13 cellular contexts compared by ENCODE assay signal in the genomic region with DNA sequence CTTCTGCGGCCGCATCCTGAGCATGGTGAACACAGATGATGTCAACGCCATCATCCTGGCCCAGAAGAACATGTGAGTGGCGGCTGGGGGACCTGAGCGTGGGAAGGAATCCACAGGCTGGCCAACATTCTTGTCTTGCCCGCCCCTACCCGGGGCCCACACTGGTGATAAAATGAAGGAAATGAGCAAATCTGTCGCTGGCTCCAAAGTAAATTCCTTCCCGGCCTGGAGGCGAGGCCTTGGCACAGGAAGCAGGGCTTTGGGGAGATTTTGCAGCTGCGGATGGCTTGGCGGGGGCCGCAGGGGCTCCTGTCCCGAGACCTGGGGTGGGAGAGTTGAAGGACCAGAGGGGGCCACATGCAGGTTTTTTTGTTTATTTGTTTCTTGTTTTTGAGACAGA. TPM values are rescaled to one million over a fixed set of nuclear protein-coding genes. Genes with fewer than 3 reads are reported as not detected.
A peak's percentile ranks its signal among the peaks of the same experiment; 100 is the strongest.
DNase-seq lines count a peak whose midpoint lies in the region; ATAC-seq, FAIRE-seq and TF ChIP-seq lines count a peak whose summit lies in the region.
"Had no signal": no experiment of that assay in that cellular context is flagged by ENCODE, and none has a peak within 500 bp of the region (broad histone marks: within the 10 kb centered on the region; RNA-seq: fewer than 3 reads in every experiment).

No MANE protein-coding gene starts in this region.

- no peaks in the 10 kb centered on the region for H3K9me3 Mint-ChIP-seq in astrocyte (ENCODE audit: unreplicated experiment)

- WGBS in spleen, 5 donors = 67 to 81% (median 74%) methylated on average over 14 of the region's 14 CpGs

- peaks cover 6% of the 10 kb centered on the region for H3K4me1 Mint-ChIP-seq in astrocyte (ENCODE audit: low read depth, unreplicated experiment)

- H3K4me3 Mint-ChIP-seq in astrocyte (ENCODE audit: unreplicated experiment) = no peak overlapping the region

- no peak overlapping the region for H3K27ac ChIP-seq in astrocyte (ENCODE audit: low read depth, low read length)
- H3K27ac ChIP-seq in spleen = peak overlapping the region; percentile 31 to 98 (median 78)
- H3K27ac ChIP-seq: ovary had no signal

- H3K9me3 ChIP-seq in astrocyte (ENCODE audit: insufficient read depth, low read depth, low read length) = no peaks in the 10 kb centered on the region
- no peaks in the 10 kb centered on the region for H3K9me3 ChIP-seq in spleen
- H3K9me3 ChIP-seq: ovary, SK-N-SH had no signal

- no peak for TF ChIP-seq POLR2A in spleen (IDR thresholded peaks at IDR 0.05)

- H3K4me1 ChIP-seq in astrocyte (ENCODE audit: insufficient read depth, low read length) = peaks cover 9% of the 10 kb centered on the region
- H3K4me1 ChIP-seq in spleen = peaks cover 11 to 63% (median 37%) of the 10 kb centered on the region in 6 donors

- FAIRE-seq in astrocyte (lab: Jason Lieb, UNC) = no peak

- H2AFZ ChIP-seq in astrocyte (ENCODE audit: low read depth, low read length) = no peak overlapping the region

- DNase-seq in astrocyte (ENCODE audit: low read depth) (peak; percentile 47), left ventricle myocardium superior (peak; percentile 53), spleen (no peak), GM10266 (ENCODE audit: extremely low spot score) (no peak), kidney tubule cell (ENCODE audit: low spot score) (no peak)
- no peak for DNase-seq in central memory CD4-positive, alpha-beta T cell
- DNase-seq: activated T-cell treated with anti-CD3 and anti-CD28 coated beads, Interleukin-2, amount 50 U/mL, for 1 hour; C1 segment of cervical spinal cord; GOT3; ovary; SK-N-SH; stimulated activated CD4-positive, alpha-beta T cell treated with anti-CD3 and anti-CD28 coated beads, Interleukin-4, amount 100 ng/mL, for 24 hours; stimulated activated naive CD4-positive, alpha-beta T cell had no signal

- peaks cover 8% of the 10 kb centered on the region for H3K36me3 Mint-ChIP-seq in astrocyte (ENCODE audit: low read depth, unreplicated experiment)

- peak; percentile 28 for ATAC-seq in left ventricle myocardium superior

- H3K27ac Mint-ChIP-seq in astrocyte (ENCODE audit: unreplicated experiment) = no peak overlapping the region

- H3K27me3 ChIP-seq in astrocyte (ENCODE audit: insufficient read depth, low read length) (no peaks in the 10 kb centered on the region), spleen (replicated peaks in 1 of 7) (no peaks in the 10 kb centered on the region)
- H3K27me3 ChIP-seq: ovary had no signal

- no peaks in the 10 kb centered on the region for H3K27me3 Mint-ChIP-seq in astrocyte (ENCODE audit: low read depth, unreplicated experiment)

- H4K20me1 ChIP-seq in astrocyte (ENCODE audit: insufficient read depth, low read length) = peaks cover 14% of the 10 kb centered on the region

- H3K4me2 ChIP-seq in astrocyte (ENCODE audit: low read length) = no peak overlapping the region
- H3K4me2 ChIP-seq: SK-N-SH had no signal

- TF ChIP-seq CTCF in astrocyte (IDR thresholded peaks at IDR 0.05; ENCODE audit: insufficient read depth, low read depth, low read length) (no peak), spleen (IDR thresholded peaks at IDR 0.05 in 8 of 11, conservative IDR thresholded peaks at IDR 0.05 in 3 of 11) (no peak), GM10266 (IDR thresholded peaks at IDR 0.05; ENCODE audit: control insufficient read depth, insufficient read depth, low read depth, missing control alignments) (no peak)

- intact Hi-C loops in left ventricle myocardium superior (cut with micrococcal nuclease) (no loop called here), spleen (cut with DNase I; ENCODE audit: low total_unique reads) (no loop called here)

- peaks cover 42% of the 10 kb centered on the region for H3K79me2 ChIP-seq in astrocyte (ENCODE audit: insufficient read depth, low read length)

- H3K36me3 ChIP-seq in astrocyte (ENCODE audit: insufficient read depth, low read length) (peaks cover 13% of the 10 kb centered on the region), spleen (peaks cover 8 to 60% (median 49%) of the 10 kb centered on the region in 6 donors)
- H3K36me3 ChIP-seq: ovary had no signal

- H3K9ac ChIP-seq in astrocyte (ENCODE audit: low read length) = no peak overlapping the region
- H3K9ac ChIP-seq: SK-N-SH had no signal

- H3K4me3 ChIP-seq in astrocyte (ENCODE audit: insufficient read depth, low read depth, low read length) (no peak overlapping the region), spleen (no peak overlapping the region)
- H3K4me3 ChIP-seq: ovary had no signal

RNA-seq across cellular contexts. Expression of gene KXD1, which starts 4.4 kb away (rescaled TPM):
- total RNA-seq in astrocyte (73.4 and 80.2 TPM in 2 replicates), left ventricle myocardium superior (43.9 TPM), spleen (10 to 100 TPM; 63.9 to 90.9 (median 75.7) TPM)
- polyA plus RNA-seq in spleen = 10 to 100 TPM; 65.9 to 78.5 (median 68.9) TPM

RNA-seq across cellular contexts. Expression of gene UBA52, which starts 9.6 kb away (rescaled TPM):
- total RNA-seq in astrocyte = 1,213 and 1,287 TPM in 2 replicates
- total RNA-seq in left ventricle myocardium superior = 725 TPM
- 1,000 to 10,000 TPM in 3 of 7 donors, 100 to 1,000 TPM in 4; 650 to 1,362 (median 985) TPM for total RNA-seq in spleen
- 1,000 to 10,000 TPM; 1,341 to 2,132 (median 1,852) TPM for polyA plus RNA-seq in spleen

RNA-seq across cellular contexts. Expression of gene FKBP8, which starts 18.7 kb away (rescaled TPM):
- 246 and 251 TPM in 2 replicates for total RNA-seq in astrocyte
- 181 TPM for total RNA-seq in left ventricle myocardium superior
- 100 to 1,000 TPM; 183 to 309 (median 203) TPM for total RNA-seq in spleen
- polyA plus RNA-seq in spleen = 100 to 1,000 TPM; 131 to 276 (median 141) TPM

RNA-seq across cellular contexts. Expression of gene REX1BD, which starts 26.5 kb away (rescaled TPM):
- total RNA-seq in astrocyte = 47.4 and 54.6 TPM in 2 replicates
- total RNA-seq in left ventricle myocardium superior = 75.8 TPM
- 100 to 1,000 TPM in 1 of 7 donors, 10 to 100 TPM in 6; 65.4 to 103 (median 78.7) TPM for total RNA-seq in spleen
- polyA plus RNA-seq in spleen = 100 to 1,000 TPM; 127 to 182 (median 160) TPM

RNA-seq across cellular contexts. Expression of gene ELL, which starts 40.2 kb away (rescaled TPM):
- total RNA-seq in astrocyte (16.0 TPM in 2 replicates), left ventricle myocardium superior (9.3 TPM), spleen (10 to 100 TPM; 23.0 to 44.8 (median 32.1) TPM)
- 10 to 100 TPM in 1 of 3 donors, 1 to 10 TPM in 2; 4.5 to 14.2 (median 7.9) TPM for polyA plus RNA-seq in spleen

Comparison
In these comparisons a context has a peak if more than half of its experiments do, and no peak if none do; other contexts are left out.
1. DNase-seq: peak in astrocyte (single experiment) and left ventricle myocardium superior (single experiment); none in spleen (single experiment), GM10266 (single experiment), kidney tubule cell (single experiment) and central memory CD4-positive, alpha-beta T cell (single experiment).